ENCODE assay signal across 8 cellular contexts in genomic region chr15:78131295-78132021, GRCh38. TPM values are rescaled to one million over a fixed set of nuclear protein-coding genes. Genes with fewer than 3 reads are reported as not detected.
DNase-seq lines count a peak whose midpoint lies in the region; ATAC-seq and TF ChIP-seq lines count a peak whose summit lies in the region.

TSS of gene CIB2 (minus strand) at chr15:78131445. CDS start at chr15:78131215, 230 bp downstream.

- ATAC-seq in GM21825 (IDR thresholded peaks at IDR 0.05; ENCODE audit: unreplicated experiment) = peak; percentile 79
- ATAC-seq in heart right ventricle = peak; percentile 86 to 95 (median 90)
- ATAC-seq in upper lobe of right lung = peak; percentile 95

- H3K9me3 ChIP-seq in adipocyte (ENCODE audit: control insufficient read depth, low read length) = no peaks in the 10 kb centered on the region
- H3K9me3 ChIP-seq in heart right ventricle = no peaks in the 10 kb centered on the region
- no peaks in the 10 kb centered on the region for H3K9me3 ChIP-seq in upper lobe of right lung

- 1% methylated on average over 67 to 79 of the region's 79 CpGs for WGBS in heart right ventricle, 2 donors

- no peaks in the 10 kb centered on the region for H3K36me3 ChIP-seq in adipocyte (ENCODE audit: control insufficient read depth, insufficient read depth, low read length, severe bottlenecking)
- no peaks in the 10 kb centered on the region for H3K36me3 ChIP-seq in heart right ventricle
- no peaks in the 10 kb centered on the region for H3K36me3 ChIP-seq in upper lobe of right lung

- H3K4me3 ChIP-seq in adipocyte (ENCODE audit: low read length) = peak within 1 kb of the TSS; percentile 83
- peak within 1 kb of the TSS; percentile 56 to 95 (median 80) for H3K4me3 ChIP-seq in heart right ventricle
- peak within 1 kb of the TSS; percentile 81 for H3K4me3 ChIP-seq in upper lobe of right lung

- H3K9ac ChIP-seq in adipocyte (ENCODE audit: low read length) = peak within 1 kb of the TSS; percentile 86

- peaks cover 8% of the 10 kb centered on the region for H3K4me1 ChIP-seq in adipocyte (ENCODE audit: control insufficient read depth, insufficient read depth, low read length)
- peaks cover 0 to 13% (median 10%) of the 10 kb centered on the region in 9 donors for H3K4me1 ChIP-seq in heart right ventricle
- peaks cover 11% of the 10 kb centered on the region for H3K4me1 ChIP-seq in upper lobe of right lung

- intact Hi-C loops in heart right ventricle (cut with DNase I) = loop anchor here in 6 of 10 donors (2.0 to 10.0 kb wide), 4 partner anchors 17 to 111 kb away; partner anchors contain the start of gene IDH3A (in 1 of the 6)
- intact Hi-C loops in posterior cingulate gyrus (cut with DNase I) = loop anchor here (5.0 kb wide), 2 partner anchors 46 to 111 kb away; no protein-coding TSS in a partner anchor
- intact Hi-C loops in upper lobe of right lung (cut with DNase I) = no loop called here

- TF ChIP-seq CTCF in heart right ventricle (IDR thresholded peaks at IDR 0.05) = peak; percentile 63 to 94 (median 85)
- TF ChIP-seq CTCF in upper lobe of right lung (IDR thresholded peaks at IDR 0.05) = peak; percentile 77

- H3K27ac ChIP-seq in heart right ventricle (peak within 1 kb of the TSS; percentile 71 to 91 (median 84)), upper lobe of right lung (peak within 1 kb of the TSS; percentile 85)

- H3K27me3 ChIP-seq in adipocyte (replicated peaks; ENCODE audit: control insufficient read depth, insufficient read depth, low read length) = no peaks in the 10 kb centered on the region
- no peaks in the 10 kb centered on the region for H3K27me3 ChIP-seq in heart right ventricle
- no peaks in the 10 kb centered on the region for H3K27me3 ChIP-seq in upper lobe of right lung

- DNase-seq in Daoy (ENCODE audit: low read depth) = peak; percentile 83
- DNase-seq in M059J (ENCODE audit: low read depth) = peak; percentile 40
- DNase-seq in SW480 (ENCODE audit: low spot score) = peak; percentile 39
- peak; percentile 90 for DNase-seq in adipocyte (ENCODE audit: low read depth)
- DNase-seq in heart right ventricle = peak; percentile 60 to 81
- peak; percentile 27 to 94 (median 53) for DNase-seq in posterior cingulate gyrus
- peak; percentile 86 for DNase-seq in upper lobe of right lung

RNA-seq across cellular contexts. Expression of gene CIB2, which starts in this region (rescaled TPM):
- total RNA-seq in Daoy (2014; rRNA removed; shearing (Covaris generic)) = 2.0 and 6.7 TPM in 2 replicates
- total RNA-seq in M059J (2014; rRNA removed; shearing (Covaris generic)) = 1.9 and 2.2 TPM in 2 replicates
- total RNA-seq in heart right ventricle (10 to 100 TPM in 7 of 10 donors, 1 to 10 TPM in 3; 4.0 to 32.3 (median 17.1) TPM), upper lobe of right lung (1.9 TPM)
- polyA plus RNA-seq in heart right ventricle = 1 to 10 TPM; 2.6 to 3.9 TPM

Comparison
In these comparisons a context has a peak if more than half of its experiments do, and no peak if none do; other contexts are left out.
1. Peak in every context shown above with its lines: DNase-seq, ATAC-seq, H3K4me3 ChIP-seq and H3K27ac ChIP-seq.
2. DNase-seq: peak in every context shown above with its lines; median percentile 90 in adipocyte; 86 in upper lobe of right lung; 83 in Daoy; 70 in heart right ventricle; 53 in posterior cingulate gyrus; 40 in M059J; 39 in SW480.